8 cellular contexts compared by ENCODE assay signal in the genomic region with DNA sequence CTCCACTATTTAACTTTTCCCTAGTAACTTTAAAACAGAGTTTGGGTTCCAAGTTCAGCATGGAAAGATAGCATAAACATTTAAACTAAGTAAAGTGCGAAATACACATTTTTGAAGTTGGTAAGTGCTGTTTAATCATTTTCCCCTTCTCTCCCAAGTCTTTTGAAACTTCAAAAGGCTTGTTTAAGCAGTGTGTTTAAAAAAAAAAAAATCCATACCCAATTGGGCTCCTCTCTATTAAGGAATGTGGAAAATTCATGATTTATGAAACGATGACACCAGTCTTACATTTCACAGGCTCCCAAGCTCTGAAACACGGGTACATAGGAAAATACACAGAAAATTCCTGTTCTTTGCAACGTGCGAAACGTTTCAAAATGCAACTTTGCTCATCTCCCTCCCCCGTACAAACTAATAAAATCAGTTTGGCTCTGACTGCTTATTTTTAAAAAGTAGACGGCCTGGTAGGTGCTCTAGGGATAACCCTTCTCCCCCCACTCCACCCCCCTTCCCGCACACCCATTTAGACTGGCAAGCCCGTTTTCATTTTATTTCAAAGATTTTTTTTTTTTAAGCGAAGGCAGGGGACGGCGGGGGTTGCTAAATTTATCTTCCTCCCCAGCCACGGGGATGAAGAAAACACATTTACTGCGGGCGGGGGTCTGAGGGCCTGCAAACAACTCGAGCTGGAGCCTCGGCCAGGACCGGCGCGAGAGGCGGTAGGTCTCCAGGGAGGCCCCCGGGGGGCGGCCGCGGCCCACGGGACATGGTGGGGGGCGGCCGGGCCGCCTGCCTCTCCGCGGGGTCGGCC. TPM values are rescaled to one million over a fixed set of nuclear protein-coding genes. Genes with fewer than 3 reads are reported as not detected.
A peak's percentile ranks its signal among the peaks of the same experiment; 100 is the strongest.
DNase-seq lines count a peak whose midpoint lies in the region; TF ChIP-seq lines count a peak whose summit lies in the region.

No MANE protein-coding gene starts in this region.

- H3K4me1 Mint-ChIP-seq in activated naive CD4-positive, alpha-beta T cell treated with anti-CD3 and anti-CD28 coated beads for 36 hours (ENCODE audit: low read depth): peaks cover 51% of the 10 kb centered on the region

- WGBS in adipose tissue, 3 donors: 1 to 2% (median 2%) methylated on average over 14 to 33 of the region's 33 CpGs
- WGBS in smooth muscle cell (ENCODE audit: low lambda C conversion rate): 4% methylated on average over 20 of the region's 33 CpGs

- CTCF ChIA-PET in activated naive CD4-positive, alpha-beta T cell treated with anti-CD3 and anti-CD28 coated beads for 36 hours (lab: Charles Lee): no interaction called here

- H3K27me3 ChIP-seq in Loucy (ENCODE audit: insufficient read depth, low read length, poor library complexity, severe bottlenecking): no peaks in the 10 kb centered on the region
- no peaks in the 10 kb centered on the region for H3K27me3 ChIP-seq in iPS-20b (ENCODE audit: insufficient read depth, low read length)
- H3K27me3 ChIP-seq in smooth muscle cell (ENCODE audit: low read depth): no peaks in the 10 kb centered on the region

- H3K9me3 ChIP-seq in Loucy (ENCODE audit: insufficient read depth, low read depth, low read length) (no peaks in the 10 kb centered on the region), iPS-20b (ENCODE audit: insufficient read depth, low read depth, low read length) (no peaks in the 10 kb centered on the region), smooth muscle cell (replicated peaks; ENCODE audit: low read depth) (no peaks in the 10 kb centered on the region)

- TF ChIP-seq CTCF in Loucy (conservative IDR thresholded peaks at IDR 0.05; ENCODE audit: low read length): no peak
- no peak for TF ChIP-seq CTCF in smooth muscle cell (IDR thresholded peaks at IDR 0.05; ENCODE audit: borderline replicate concordance, insufficient read depth, poor library complexity, severe bottlenecking)

- H3K9me2 ChIP-seq in Loucy (replicated peaks; ENCODE audit: low read depth, low read length): no peaks in the 10 kb centered on the region

- H4K20me1 ChIP-seq in Loucy (ENCODE audit: insufficient read depth, low read length, poor library complexity, severe bottlenecking) (peaks cover 25% of the 10 kb centered on the region), smooth muscle cell (ENCODE audit: low read depth) (peaks cover 34% of the 10 kb centered on the region)

- peak overlapping the region; percentile 35; the same call in 1 of the 2 replicates for H2AFZ ChIP-seq in Loucy (ENCODE audit: low read length)
- H2AFZ ChIP-seq in smooth muscle cell (ENCODE audit: low read depth): peak overlapping the region; percentile 59

- H3K27me3 Mint-ChIP-seq in activated naive CD4-positive, alpha-beta T cell treated with anti-CD3 and anti-CD28 coated beads for 36 hours (ENCODE audit: low read depth): no peaks in the 10 kb centered on the region

- H3K4me3 ChIP-seq in Loucy (ENCODE audit: low read length, poor library complexity, severe bottlenecking) (peak overlapping the region; percentile 99), iPS-20b (ENCODE audit: low read length) (peak overlapping the region; percentile 66), smooth muscle cell (peak overlapping the region; percentile 99)

- H3K36me3 ChIP-seq in Loucy (ENCODE audit: insufficient read depth, low read length): no peaks in the 10 kb centered on the region
- H3K36me3 ChIP-seq in iPS-20b (ENCODE audit: insufficient read depth, low read depth, low read length): no peaks in the 10 kb centered on the region
- no peaks in the 10 kb centered on the region for H3K36me3 ChIP-seq in smooth muscle cell (ENCODE audit: low read depth)

- H3K36me3 Mint-ChIP-seq in activated naive CD4-positive, alpha-beta T cell treated with anti-CD3 and anti-CD28 coated beads for 36 hours (ENCODE audit: low read depth): peaks cover 15% of the 10 kb centered on the region

- peak overlapping the region; percentile 96 for H3K27ac Mint-ChIP-seq in activated naive CD4-positive, alpha-beta T cell treated with anti-CD3 and anti-CD28 coated beads for 36 hours

- peaks cover 39% of the 10 kb centered on the region for H3K79me2 ChIP-seq in Loucy (ENCODE audit: insufficient read depth, low read length)
- H3K79me2 ChIP-seq in smooth muscle cell (ENCODE audit: low read depth): peaks cover 34% of the 10 kb centered on the region

- H3F3A ChIP-seq in Loucy (ENCODE audit: low read depth) (no peaks in the 10 kb centered on the region; the same call in 1 of the 2 replicates), smooth muscle cell (ENCODE audit: low read depth) (peaks cover 35% of the 10 kb centered on the region)

- H3K4me1 ChIP-seq in Loucy (ENCODE audit: insufficient read depth, low read length, poor library complexity, severe bottlenecking) (peaks cover 41% of the 10 kb centered on the region), iPS-20b (ENCODE audit: insufficient read depth, low read length) (peaks cover 17% of the 10 kb centered on the region; the same call in 1 of the 2 replicates), smooth muscle cell (ENCODE audit: low read depth) (peaks cover 53% of the 10 kb centered on the region)

- H3K4me3 Mint-ChIP-seq in activated naive CD4-positive, alpha-beta T cell treated with anti-CD3 and anti-CD28 coated beads for 36 hours: peak overlapping the region; percentile 76

- intact Hi-C loops in activated naive CD4-positive, alpha-beta T cell treated with anti-CD3 and anti-CD28 coated beads for 36 hours (cut with micrococcal nuclease): no loop called here
- intact Hi-C loops in posterior vena cava (cut with DNase I): no loop called here

- no peaks in the 10 kb centered on the region for H3K9me3 Mint-ChIP-seq in activated naive CD4-positive, alpha-beta T cell treated with anti-CD3 and anti-CD28 coated beads for 36 hours

- peak; percentile 38 for DNase-seq in activated naive CD4-positive, alpha-beta T cell treated with anti-CD3 and anti-CD28 coated beads for 36 hours
- no peak for DNase-seq in activated naive CD4-positive, alpha-beta T cell treated with Interleukin-2 at 50 U/mL for 16 hours
- peak; percentile 43 for DNase-seq in smooth muscle cell (lab: John Stamatoyannopoulos, UW; ENCODE audit: unreplicated experiment)
- no peak for DNase-seq in GM19240 (ENCODE audit: insufficient read length, low spot score)
- no peak for DNase-seq in posterior vena cava (ENCODE audit: low spot score)

- peak overlapping the region; percentile 91 for H3K9ac ChIP-seq in Loucy (ENCODE audit: low read depth, low read length, poor library complexity, severe bottlenecking)
- H3K9ac ChIP-seq in iPS-20b (ENCODE audit: low read depth, low read length): peak overlapping the region; percentile 88; the same call in 1 of the 2 replicates
- peak overlapping the region; percentile 97 for H3K9ac ChIP-seq in smooth muscle cell (ENCODE audit: low read depth)

- H3K27ac ChIP-seq in adipose tissue (ENCODE audit: low read depth, low read length) (peak overlapping the region; percentile 97), iPS-20b (ENCODE audit: low read length) (peak overlapping the region; percentile 71), smooth muscle cell (ENCODE audit: low read depth) (peak overlapping the region; percentile 98)

- H3K4me2 ChIP-seq in Loucy (ENCODE audit: low read depth, low read length, poor library complexity, severe bottlenecking): peak overlapping the region; percentile 98
- H3K4me2 ChIP-seq in smooth muscle cell: peak overlapping the region; percentile 96

RNA-seq across cellular contexts. Expression of a gene that starts 0.8 kb away (rescaled TPM):
- total RNA-seq in activated naive CD4-positive, alpha-beta T cell treated with anti-CD3 and anti-CD28 coated beads for 36 hours: 10 to 100 TPM; 27.1 to 27.9 TPM
- polyA plus RNA-seq in adipose tissue (10 to 100 TPM in 2 of 3 donors, 1 to 10 TPM in 1; 3.5 to 14.0 (median 10.8) TPM), smooth muscle cell (17.1 and 31.5 TPM in 2 replicates)
- total RNA-seq in smooth muscle cell (52.9 and 128 TPM in 2 replicates), posterior vena cava (10 to 100 TPM; 67.6 to 69.9 TPM)

Comparison
In these comparisons a context has a peak if more than half of its experiments do, and no peak if none do; other contexts are left out.
1. DNase-seq: peak in activated naive CD4-positive, alpha-beta T cell treated with anti-CD3 and anti-CD28 coated beads for 36 hours (single experiment) and smooth muscle cell (single experiment); none in activated naive CD4-positive, alpha-beta T cell treated with Interleukin-2 at 50 U/mL for 16 hours (single experiment), GM19240 (single experiment) and posterior vena cava (single experiment).
2. Peak in every context shown above with its lines, with median percentiles within 50 percentile points of each other: H3K4me3 ChIP-seq, H3K9ac ChIP-seq and H3K27ac ChIP-seq.